ENCODE assay signal across 2 cellular contexts in genomic region chr2:11236335-11236734, GRCh38.
TF ChIP-seq lines count a peak whose summit lies in the region.

No MANE protein-coding gene starts in this region.

TF ChIP-seq in GM23338, 12 proteins besides CTCF, POLR2A, EP300 and RAD21 (continued from another document):
- TF ChIP-seq ZNF462 (CRISPR knock-in tag; IDR thresholded peaks at IDR 0.05) (no peak), ETS1 (IDR thresholded peaks at IDR 0.05) (no peak), EZH2phosphoT487 (IDR thresholded peaks at IDR 0.05; ENCODE audit: unreplicated experiment) (no peak), REST (IDR thresholded peaks at IDR 0.05; ENCODE audit: unreplicated experiment) (no peak), NANOG (IDR thresholded peaks at IDR 0.05; ENCODE audit: borderline replicate concordance) (no peak)

TF ChIP-seq in K562, 482 proteins besides CTCF, POLR2A, EP300 and RAD21 (continued from another document and continues in another):
- TF ChIP-seq CHAMP1 (IDR thresholded peaks at IDR 0.05) (peak; percentile 89), TCF3 (CRISPR knock-in tag; IDR thresholded peaks at IDR 0.05) (no peak), CHD2 (IDR thresholded peaks at IDR 0.05; ENCODE audit: low read depth, low read length) (no peak), MTA1 (IDR thresholded peaks at IDR 0.05; ENCODE audit: borderline replicate concordance) (no peak), MCM7 (IDR thresholded peaks at IDR 0.05) (no peak), SLC30A9 (CRISPR knock-in tag; IDR thresholded peaks at IDR 0.05) (no peak), CTBP1 (IDR thresholded peaks at IDR 0.05; ENCODE audit: borderline replicate concordance) (0 out of 2 replicates have a peak, but pooled peaks have one; percentile 26), ARID2 (IDR thresholded peaks at IDR 0.05) (no peak), ZSCAN29 (IDR thresholded peaks at IDR 0.05) (no peak), KDM2B (CRISPR knock-in tag; IDR thresholded peaks at IDR 0.05) (no peak), MLLT1 (IDR thresholded peaks at IDR 0.05) (no peak), SMARCB1 (IDR thresholded peaks at IDR 0.05; ENCODE audit: insufficient read length, low read depth) (no peak), RHOXF2B (CRISPR knock-in tag; conservative IDR thresholded peaks at IDR 0.05) (no peak), SMARCE1 (IDR thresholded peaks at IDR 0.05) (peak; percentile 65; the same call in 1 of the 2 replicates), SMARCA4 (IDR thresholded peaks at IDR 0.05) (peak; percentile 79), SMAD3 (CRISPR knock-in tag; conservative IDR thresholded peaks at IDR 0.05) (no peak), FOS (IDR thresholded peaks at IDR 0.05; ENCODE audit: extremely low read depth, insufficient read length) (peak; percentile 51), ZZZ3 (IDR thresholded peaks at IDR 0.05) (no peak), ZFP91 (CRISPR knock-in tag; IDR thresholded peaks at IDR 0.05) (no peak), ZNF740 (CRISPR knock-in tag; IDR thresholded peaks at IDR 0.05) (no peak), ZNF740 (tag; IDR thresholded peaks at IDR 0.05) (no peak), CXXC5 (CRISPR knock-in tag; IDR thresholded peaks at IDR 0.05) (0 out of 2 replicates have a peak, but pooled peaks have one; percentile 23), JUN (IDR thresholded peaks at IDR 0.05; ENCODE audit: borderline replicate concordance, low read depth, low read length) (peak; percentile 85), JUN (CRISPR knock-in tag; IDR thresholded peaks at IDR 0.05; ENCODE audit: borderline replicate concordance) (no peak; the same call in 1 of the 2 replicates), ZNF785 (CRISPR knock-in tag; IDR thresholded peaks at IDR 0.05) (no peak), CEBPB (tag; IDR thresholded peaks at IDR 0.05) (no peak), ZNF696 (CRISPR knock-in tag; conservative IDR thresholded peaks at IDR 0.05) (no peak), SMARCC2 (IDR thresholded peaks at IDR 0.05; ENCODE audit: low read depth) (peak; percentile 70), CREB3 (tag; conservative IDR thresholded peaks at IDR 0.05; ENCODE audit: low read depth) (no peak), MAZ (CRISPR knock-in tag; conservative IDR thresholded peaks at IDR 0.05 in 1 of 2, IDR thresholded peaks at IDR 0.05 in 1 of 2) (0 out of 4 replicates have a peak, but pooled peaks of 1 of the 2 experiments have one; percentile 18), FOXM1 (IDR thresholded peaks at IDR 0.05; ENCODE audit: low read depth) (peak; percentile 72; the same call in 1 of the 2 replicates), FOXM1 (CRISPR knock-in tag; IDR thresholded peaks at IDR 0.05; ENCODE audit: low read depth) (no peak), YY1 (IDR thresholded peaks at IDR 0.05; ENCODE audit: borderline replicate concordance in 1 of 3, control insufficient read depth in 1 of 3, extremely low read depth in 1 of 3, insufficient read depth in 3 of 3, insufficient read length in 1 of 3, insufficient replicate concordance in 2 of 3, low read depth in 1 of 3, low read length in 2 of 3) (peak in 1 of 3 experiments; percentile 61), FOXK2 (conservative IDR thresholded peaks at IDR 0.05 in 1 of 2, IDR thresholded peaks at IDR 0.05 in 1 of 2; ENCODE audit: low read depth in 2 of 2) (peak; percentile 52 to 70; a peak in 2 of 4 replicates), CREM (IDR thresholded peaks at IDR 0.05; ENCODE audit: low read depth) (0 out of 2 replicates have a peak, but pooled peaks have one; percentile 10), ZNF354B (CRISPR knock-in tag; IDR thresholded peaks at IDR 0.05) (no peak), ETS2 (tag; IDR thresholded peaks at IDR 0.05; ENCODE audit: borderline replicate concordance, poor library complexity, severe bottlenecking) (no peak), DIDO1 (tag; IDR thresholded peaks at IDR 0.05; ENCODE audit: low read depth) (no peak), SRF (CRISPR knock-in tag; IDR thresholded peaks at IDR 0.05) (peak in 1 of 2 experiments; percentile 93; a peak in 3 of 4 replicates), PTTG1 (tag; IDR thresholded peaks at IDR 0.05; ENCODE audit: low read depth) (no peak), EHMT2 (IDR thresholded peaks at IDR 0.05) (peak; percentile 42; the same call in 1 of the 2 replicates), NFATC3 (IDR thresholded peaks at IDR 0.05) (peak; percentile 99), PHF21A (IDR thresholded peaks at IDR 0.05; ENCODE audit: borderline replicate concordance, low read depth) (no peak), TEAD4 (IDR thresholded peaks at IDR 0.05; ENCODE audit: low read length) (peak; percentile 28; the same call in 1 of the 2 replicates), TEAD4 (CRISPR knock-in tag; IDR thresholded peaks at IDR 0.05; ENCODE audit: borderline replicate concordance) (no peak), RCOR1 (IDR thresholded peaks at IDR 0.05; ENCODE audit: borderline replicate concordance in 1 of 2, low read depth in 2 of 2, low read length in 2 of 2) (peak in 1 of 2 experiments; percentile 36; a peak in 1 of 4 replicates), ZNF592 (IDR thresholded peaks at IDR 0.05) (0 out of 2 replicates have a peak, but pooled peaks have one; percentile 45), MYBL2 (IDR thresholded peaks at IDR 0.05; ENCODE audit: low read depth) (peak; percentile 87), MYBL2 (CRISPR knock-in tag; IDR thresholded peaks at IDR 0.05; ENCODE audit: borderline replicate concordance) (no peak), CC2D1A (IDR thresholded peaks at IDR 0.05) (peak; percentile 62; the same call in 1 of the 2 replicates), JUNB (CRISPR knock-in tag; conservative IDR thresholded peaks at IDR 0.05) (peak; percentile 64; the same call in 1 of the 2 replicates), JUND (IDR thresholded peaks at IDR 0.05; ENCODE audit: borderline replicate concordance, low read depth, low read length) (peak; percentile 98), JUND (tag; IDR thresholded peaks at IDR 0.05; ENCODE audit: borderline replicate concordance, low read depth, low read length) (peak; percentile 100), ZBTB33 (CRISPR knock-in tag; IDR thresholded peaks at IDR 0.05) (no peak), DPF2 (IDR thresholded peaks at IDR 0.05) (peak; percentile 63; the same call in 1 of the 2 replicates), CHD4 (IDR thresholded peaks at IDR 0.05; ENCODE audit: insufficient read depth, insufficient replicate concordance, low read depth, low read length, poor library complexity, severe bottlenecking) (no peak), MXD1 (CRISPR knock-in tag; IDR thresholded peaks at IDR 0.05; ENCODE audit: borderline replicate concordance, poor library complexity, severe bottlenecking) (no peak), RBBP5 (IDR thresholded peaks at IDR 0.05; ENCODE audit: borderline replicate concordance, insufficient read depth, low read length, poor library complexity, severe bottlenecking) (no peak), DNMT1 (IDR thresholded peaks at IDR 0.05) (no peak), GABPB1 (CRISPR knock-in tag; IDR thresholded peaks at IDR 0.05) (no peak)
